In the genomic region with DNA sequence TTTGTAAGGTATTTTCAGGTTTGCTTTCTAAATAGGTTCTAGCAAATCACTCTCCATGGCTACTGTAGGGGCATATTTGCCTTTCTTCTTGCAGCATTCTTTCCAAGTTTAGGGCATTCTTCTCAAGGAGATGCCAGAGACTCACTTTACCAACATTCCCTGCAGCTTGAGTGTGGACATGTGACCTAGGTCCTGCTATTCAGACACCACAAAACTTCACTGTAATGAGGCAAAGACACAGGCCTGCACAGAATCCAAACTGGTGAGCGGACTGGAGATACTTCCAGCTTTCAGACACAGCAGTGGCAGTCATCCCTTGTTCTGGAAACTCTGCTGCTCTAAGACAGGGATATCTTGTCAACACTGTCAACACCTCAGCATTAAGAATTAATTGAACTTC, we compare ENCODE assay signal across 1 cellular context.
TF ChIP-seq lines count a peak whose summit lies in the region.

No MANE protein-coding gene starts in this region.

TF ChIP-seq in H1, 55 proteins besides CTCF, POLR2A, EP300 and RAD21 (continued from another document):
- no peak for TF ChIP-seq USF2 (IDR thresholded peaks at IDR 0.05; ENCODE audit: low read length)
- no peak for TF ChIP-seq ATF3 (IDR thresholded peaks at IDR 0.05; ENCODE audit: insufficient read depth, low read depth, low read length)
- no peak for TF ChIP-seq MAFK (IDR thresholded peaks at IDR 0.05; ENCODE audit: low read depth, low read length)
- TF ChIP-seq RXRA (IDR thresholded peaks at IDR 0.05; ENCODE audit: insufficient read depth, low read depth, low read length), result no peak
- no peak for TF ChIP-seq TAF7 (optimal IDR thresholded peaks at IDR 0.05; ENCODE audit: borderline replicate concordance, low read depth, low read length)
- TF ChIP-seq SAP30 (IDR thresholded peaks at IDR 0.05; ENCODE audit: insufficient read depth, insufficient replicate concordance, low read length), result no peak
- TF ChIP-seq CREB1 (IDR thresholded peaks at IDR 0.05), result no peak
- TF ChIP-seq KDM4A (IDR thresholded peaks at IDR 0.05; ENCODE audit: low read depth, low read length, severe bottlenecking), result no peak
- no peak for TF ChIP-seq TCF12 (IDR thresholded peaks at IDR 0.05; ENCODE audit: low read depth, low read length)
- TF ChIP-seq NANOG (IDR thresholded peaks at IDR 0.05; ENCODE audit: insufficient read depth, low read depth, low read length, poor library complexity, severe bottlenecking), result no peak
- no peak for TF ChIP-seq BACH1 (IDR thresholded peaks at IDR 0.05; ENCODE audit: low read length)
- no peak for TF ChIP-seq POLR2AphosphoS5 (IDR thresholded peaks at IDR 0.05; ENCODE audit: low read depth, low read length)
- no peak for TF ChIP-seq TAF1 (IDR thresholded peaks at IDR 0.05; ENCODE audit: low read depth, low read length)
- no peak for TF ChIP-seq KDM1A (IDR thresholded peaks at IDR 0.05; ENCODE audit: borderline replicate concordance, low read length)
- TF ChIP-seq JUND (IDR thresholded peaks at IDR 0.05; ENCODE audit: low read length), result no peak
- no peak for TF ChIP-seq GTF2F1 (IDR thresholded peaks at IDR 0.05; ENCODE audit: borderline replicate concordance, low read depth, low read length)
